ENCODE assay signal across 9 cellular contexts in the genomic region with DNA sequence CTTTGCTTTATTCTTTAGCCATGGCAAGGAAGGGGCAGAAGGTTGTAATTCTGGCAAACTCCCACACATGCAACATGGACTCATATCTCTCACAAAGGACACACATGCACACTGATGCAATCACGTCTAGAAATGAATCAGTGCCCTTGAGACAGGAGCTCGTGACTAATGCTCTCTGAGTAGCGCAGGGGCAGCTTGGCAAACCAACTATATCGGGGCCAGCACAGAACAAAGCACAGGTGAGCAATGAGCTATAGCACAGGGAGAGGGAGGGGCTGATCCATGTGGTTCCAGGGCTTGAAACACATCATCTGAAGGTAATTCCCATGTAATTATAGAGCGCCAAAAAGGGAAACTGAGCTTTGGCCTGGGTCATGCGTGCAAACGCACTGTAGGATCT.
DNase-seq lines count a peak whose midpoint lies in the region; ATAC-seq and TF ChIP-seq lines count a peak whose summit lies in the region.
"Had no signal": no experiment of that assay in that cellular context is flagged by ENCODE, and none has a peak within 500 bp of the region (broad histone marks: within the 10 kb centered on the region; RNA-seq: fewer than 3 reads in every experiment).

No MANE protein-coding gene starts in this region.

- ATAC-seq in HG02623 (IDR thresholded peaks at IDR 0.05; ENCODE audit: unreplicated experiment) (peak; percentile 43), body of pancreas (peak; percentile 43)

- TF ChIP-seq POLR2A in body of pancreas (IDR thresholded peaks at IDR 0.05) = no peak

- DNase-seq in activated CD8-positive, alpha-beta memory T cell treated with anti-CD3 and anti-CD28 coated beads for 48 hours (ENCODE audit: low read depth in 2 of 3, low spot score in 2 of 3) = peak in 2 of 3 experiments; percentile 25 to 53
- DNase-seq in activated CD8-positive, alpha-beta memory T cell treated with anti-CD3 and anti-CD28 coated beads, Interleukin-2, amount 50 U/mL, for 4 hours = no peak
- DNase-seq in NCI-H69 (lab: John Stamatoyannopoulos, UW) = peak; percentile 93
- DNase-seq in body of pancreas = peak in 2 of 4 donors; percentile 56 to 72
- no peak for DNase-seq in SKM-1 (lab: John Stamatoyannopoulos, UW; ENCODE audit: unreplicated experiment)
- no peak for DNase-seq in SIG-M5 (lab: John Stamatoyannopoulos, UW)

- intact Hi-C loops in body of pancreas (cut with DNase I) = no loop called here

- TF ChIP-seq CTCF in body of pancreas (IDR thresholded peaks at IDR 0.05) = no peak

- no peaks in the 10 kb centered on the region for H3K36me3 ChIP-seq in body of pancreas (replicated peaks in 1 of 2; ENCODE audit: insufficient read depth in 1 of 2, low read depth in 2 of 2)
- H3K36me3 ChIP-seq: ascending aorta had no signal

- H3K9me3 ChIP-seq in body of pancreas = no peaks in the 10 kb centered on the region
- H3K9me3 ChIP-seq: ascending aorta had no signal

- no peak overlapping the region for H3K4me3 ChIP-seq in body of pancreas
- no peak overlapping the region for H3K4me3 ChIP-seq in skin epidermis
- H3K4me3 ChIP-seq: ascending aorta had no signal

- peaks cover 9% of the 10 kb centered on the region for H3K4me1 ChIP-seq in body of pancreas

- no peaks in the 10 kb centered on the region for H3K27me3 ChIP-seq in body of pancreas
- H3K27me3 ChIP-seq: ascending aorta had no signal

- WGBS in body of pancreas, 2 donors = 46 to 50% methylated on average over 7 of the region's 7 CpGs

- no peak overlapping the region for H3K27ac ChIP-seq in body of pancreas
- peak overlapping the region in 13 of 21 experiments; percentile 23 to 76 (median 53) for H3K27ac ChIP-seq in skin epidermis
- H3K27ac ChIP-seq: ascending aorta had no signal

Comparison
In these comparisons a context has a peak if more than half of its experiments do, and no peak if none do; other contexts are left out.
1. DNase-seq: peak in activated CD8-positive, alpha-beta memory T cell treated with anti-CD3 and anti-CD28 coated beads for 48 hours (2 of 3) and NCI-H69 (single experiment); none in activated CD8-positive, alpha-beta memory T cell treated with anti-CD3 and anti-CD28 coated beads, Interleukin-2, amount 50 U/mL, for 4 hours (single experiment), SKM-1 (single experiment) and SIG-M5 (single experiment).
2. H3K27ac ChIP-seq: peak in skin epidermis (13 of 21); none in body of pancreas (0 of 4).